9 cellular contexts compared by ENCODE assay signal in genomic region chr12:59403259-59403932, GRCh38.
DNase-seq lines count a peak whose midpoint lies in the region; ATAC-seq, FAIRE-seq and TF ChIP-seq lines count a peak whose summit lies in the region.
"Had no signal": no experiment of that assay in that cellular context is flagged by ENCODE, and none has a peak within 500 bp of the region (broad histone marks: within the 10 kb centered on the region; RNA-seq: fewer than 3 reads in every experiment).

No MANE protein-coding gene starts in this region.

- H3K27me3 ChIP-seq in endothelial cell of umbilical vein (ENCODE audit: control insufficient read depth in 2 of 2, insufficient read depth in 2 of 2, low read length in 2 of 2) = no peaks in the 10 kb centered on the region
- no peaks in the 10 kb centered on the region for H3K27me3 ChIP-seq in tibial nerve

- FAIRE-seq in TTC549 (lab: Jason Lieb, UNC) (peak; percentile 22), endothelial cell of umbilical vein (lab: Jason Lieb, UNC) (peak; percentile 86)

- peaks cover 6% of the 10 kb centered on the region for H3K4me1 ChIP-seq in endothelial cell of umbilical vein (ENCODE audit: control insufficient read depth, extremely low read depth, insufficient read depth, low read length)
- peaks cover 0 to 8% (median 0%) of the 10 kb centered on the region in 4 donors for H3K4me1 ChIP-seq in tibial nerve

- no peaks in the 10 kb centered on the region for H4K20me1 ChIP-seq in endothelial cell of umbilical vein (replicated peaks; ENCODE audit: control insufficient read depth, extremely low read depth, insufficient read depth, low read length)

- no peak overlapping the region for H3K9ac ChIP-seq in endothelial cell of umbilical vein (replicated peaks; ENCODE audit: extremely low read depth, insufficient read depth, low read length)

- intact Hi-C loops in endothelial cell of umbilical vein (cut with micrococcal nuclease) = loop anchor here (1.0 to 10.0 kb wide), 5 partner anchors 405 to 1091 kb away; no protein-coding TSS in a partner anchor

- no peaks in the 10 kb centered on the region for H3K79me2 ChIP-seq in endothelial cell of umbilical vein (ENCODE audit: control insufficient read depth, insufficient read depth, low read length)

- H3K36me3 ChIP-seq in endothelial cell of umbilical vein (ENCODE audit: control insufficient read depth in 2 of 2, extremely low read depth in 1 of 2, insufficient read depth in 2 of 2, low read length in 2 of 2) = no peaks in the 10 kb centered on the region
- no peaks in the 10 kb centered on the region for H3K36me3 ChIP-seq in tibial nerve

- H3K4me1 Mint-ChIP-seq in memory B cell = no peaks in the 10 kb centered on the region

- 0 to 3% methylated on average over 3 of the region's 3 CpGs for WGBS in tibial nerve, 2 donors

- TF ChIP-seq POLR2A in endothelial cell of umbilical vein (IDR thresholded peaks at IDR 0.05; ENCODE audit: low read depth, low read length) = no peak
- no peak for TF ChIP-seq POLR2A in tibial nerve (IDR thresholded peaks at IDR 0.05)

- peak; percentile 39 for ATAC-seq in memory B cell (ENCODE audit: low read depth)

- H3K27ac ChIP-seq in endothelial cell of umbilical vein (ENCODE audit: insufficient read depth, low read depth, low read length) (no peak overlapping the region), tibial nerve (peak overlapping the region in 1 of 4 donors; percentile 56)

- peak overlapping the region; percentile 79 for H3K4me2 ChIP-seq in endothelial cell of umbilical vein (ENCODE audit: insufficient read depth, low read length)

- no peak overlapping the region for H3K4me3 Mint-ChIP-seq in memory B cell

- POLR2A ChIA-PET in endothelial cell of umbilical vein (lab: Charles Lee) = no interaction called here

- peaks cover 5% of the 10 kb centered on the region for H3K9me3 Mint-ChIP-seq in memory B cell

- H3K4me3 ChIP-seq in endothelial cell of umbilical vein (replicated peaks in 1 of 3; ENCODE audit: insufficient read depth in 1 of 3, low read depth in 1 of 3, low read length in 3 of 3) (peak overlapping the region in 1 of 3 experiments; percentile 20), tibial nerve (peak overlapping the region in 1 of 4 donors; percentile 20)
- H3K4me3 ChIP-seq: skin epidermis had no signal

- H3K9me3 ChIP-seq in endothelial cell of umbilical vein (replicated peaks; ENCODE audit: control insufficient read depth, insufficient read depth, low read length) = no peaks in the 10 kb centered on the region
- peaks cover 0 to 2% (median 0%) of the 10 kb centered on the region in 4 donors for H3K9me3 ChIP-seq in tibial nerve

- H3K36me3 Mint-ChIP-seq in memory B cell = no peaks in the 10 kb centered on the region

- peak overlapping the region; percentile 97 for H2AFZ ChIP-seq in endothelial cell of umbilical vein (ENCODE audit: low read depth, low read length)

- peak; percentile 9 for DNase-seq in stimulated activated CD4-positive, alpha-beta T cell treated with anti-CD3 and anti-CD28 coated beads, Interleukin-12 subunit alpha, Interleukin-12 subunit beta, amount 100 ng/mL, for 4 hours
- DNase-seq in stimulated activated CD4-positive, alpha-beta T cell treated with anti-CD3 and anti-CD28 coated beads, Interleukin-1b, Interleukin-23, amount 100 ng/mL, for 48 hours = no peak
- peak; percentile 72 for DNase-seq in HCEC 1CT
- peak; percentile 39 for DNase-seq in NCI-H1105 treated with DMSO at 0.1 percent for 48 hours (lab: John Stamatoyannopoulos, UW)
- DNase-seq in endothelial cell of umbilical vein (ENCODE audit: low read depth, low spot score) = peak; percentile 70
- DNase-seq in memory B cell (ENCODE audit: low spot score in 2 of 2) = peak; percentile 20 to 22
- DNase-seq in tibial nerve (ENCODE audit: low spot score in 2 of 2) = peak; percentile 23 to 79

- TF ChIP-seq CTCF in endothelial cell of umbilical vein (IDR thresholded peaks at IDR 0.05; ENCODE audit: extremely low read depth in 1 of 2, insufficient read depth in 1 of 2, low read depth in 1 of 2, low read length in 2 of 2) = peak; percentile 74 to 79
- peak; percentile 50 to 74 (median 56) for TF ChIP-seq CTCF in tibial nerve (IDR thresholded peaks at IDR 0.05)

- BruUV-seq in endothelial cell of umbilical vein (replicated peaks; lab: Mats Ljungman, UMichigan) = no TSS peak

- CTCF ChIA-PET in endothelial cell of umbilical vein (lab: Charles Lee) = interaction anchor here (0.5 to 1.7 kb wide), 29 partner anchors 9 to 1154 kb away, joined by 3 to 21 read pairs (median 4); partner anchors contain the start of gene SLC16A7

- dilution Hi-C loops in endothelial cell of umbilical vein (cut with MboI; ENCODE audit: extremely low pct_ligation_motif_present, low sequenced_read_pairs) = no loop called here

- TF ChIP-seq EP300 in tibial nerve (IDR thresholded peaks at IDR 0.05) = peak in 1 of 2 donors; percentile 20

- no peaks in the 10 kb centered on the region for H3K9me1 ChIP-seq in endothelial cell of umbilical vein (replicated peaks; ENCODE audit: control insufficient read depth, extremely low read depth, insufficient read depth, low read length)

- peaks cover 6% of the 10 kb centered on the region for H3K27me3 Mint-ChIP-seq in memory B cell

- no peak overlapping the region for H3K27ac Mint-ChIP-seq in memory B cell

TF ChIP-seq in endothelial cell of umbilical vein, 7 proteins besides CTCF, POLR2A, EP300 and RAD21:
- no peak for TF ChIP-seq POLR2AphosphoS5 (IDR thresholded peaks at IDR 0.05; ENCODE audit: insufficient read depth, low read depth, low read length)
- TF ChIP-seq MYC (IDR thresholded peaks at IDR 0.05; ENCODE audit: low read depth, low read length) = no peak
- no peak for TF ChIP-seq GATA2 (IDR thresholded peaks at IDR 0.05; ENCODE audit: insufficient read depth, insufficient read length, low read depth, low read length)
